ENCODE assay signal across 13 cellular contexts in genomic region chr1:214553142-214553710, GRCh38. TPM values are rescaled to one million over a fixed set of nuclear protein-coding genes. Genes with fewer than 3 reads are reported as not detected.
A peak's percentile ranks its signal among the peaks of the same experiment; 100 is the strongest.
DNase-seq lines count a peak whose midpoint lies in the region; ATAC-seq, FAIRE-seq and TF ChIP-seq lines count a peak whose summit lies in the region.
"Had no signal": no experiment of that assay in that cellular context is flagged by ENCODE, and none has a peak within 500 bp of the region (broad histone marks: within the 10 kb centered on the region; RNA-seq: fewer than 3 reads in every experiment).

No MANE protein-coding gene starts in this region.

- peaks cover 5% of the 10 kb centered on the region for H3K4me1 ChIP-seq in H9 (ENCODE audit: insufficient read depth, low read length)
- H3K4me1 ChIP-seq in keratinocyte (ENCODE audit: control insufficient read depth, extremely low read depth, insufficient read depth, low read length): peaks cover 20% of the 10 kb centered on the region
- peaks cover 0 to 44% (median 16%) of the 10 kb centered on the region in 6 donors for H3K4me1 ChIP-seq in spleen
- H3K4me1 ChIP-seq in thyroid gland: peaks cover 27 to 28% of the 10 kb centered on the region in 2 donors

- H3K4me3 ChIP-seq in keratinocyte (ENCODE audit: control insufficient read depth in 2 of 3, extremely low read depth in 1 of 3, insufficient read depth in 2 of 3, low read depth in 1 of 3, low read length in 3 of 3) (no peak overlapping the region), spleen (no peak overlapping the region), thyroid gland (replicated peaks in 1 of 3) (no peak overlapping the region)

- no peak overlapping the region for H4K5ac ChIP-seq in H9 (ENCODE audit: insufficient read length, low read depth, low read length)

- intact Hi-C loops in activated T-helper 1 cell treated with anti-CD3 and anti-CD28 coated beads, Interleukin-12 subunit alpha, Interleukin-12 subunit beta, Interleukin-2, Interleukin-4 antibody, amounts not matched to agents 30 ng/mL and 10 ng/mL and 1 ng/mL, durations not matched to agents 14 hours and 24 hours and 36 hours (cut with micrococcal nuclease): loop anchor here (5.0 kb wide), 1 partner anchor 106 kb away; no protein-coding TSS in a partner anchor
- intact Hi-C loops in spleen (cut with DNase I; ENCODE audit: low total_unique reads): no loop called here
- intact Hi-C loops in thyroid gland (cut with DNase I): no loop called here

- H3K9me3 Mint-ChIP-seq in H9: no peaks in the 10 kb centered on the region; a peak in 2 of 5 replicates
- H3K9me3 Mint-ChIP-seq in activated T-helper 1 cell treated with anti-CD3 and anti-CD28 coated beads, Interleukin-12 subunit alpha, Interleukin-12 subunit beta, Interleukin-2, Interleukin-4 antibody, amounts not matched to agents 30 ng/mL and 10 ng/mL and 1 ng/mL, durations not matched to agents 14 hours and 24 hours and 36 hours: no peaks in the 10 kb centered on the region

- H3K18ac ChIP-seq in H9 (ENCODE audit: insufficient read length, low read depth, low read length): peak overlapping the region; percentile 64

- H3K4me1 Mint-ChIP-seq in H9: peaks cover 37% of the 10 kb centered on the region in 2 experiments
- H3K4me1 Mint-ChIP-seq in activated T-helper 1 cell treated with anti-CD3 and anti-CD28 coated beads, Interleukin-12 subunit alpha, Interleukin-12 subunit beta, Interleukin-2, Interleukin-4 antibody, amounts not matched to agents 30 ng/mL and 10 ng/mL and 1 ng/mL, durations not matched to agents 14 hours and 24 hours and 36 hours (ENCODE audit: low read depth): peaks cover 9% of the 10 kb centered on the region

- no peak overlapping the region for H3K56ac ChIP-seq in H9 (ENCODE audit: insufficient read length, low read depth, low read length)

- H3K27me3 ChIP-seq in H9 (ENCODE audit: insufficient read depth, low read length) (no peaks in the 10 kb centered on the region), keratinocyte (ENCODE audit: control insufficient read depth, extremely low read depth, insufficient read depth, low read length) (no peaks in the 10 kb centered on the region), spleen (replicated peaks in 1 of 7) (peaks cover 0 to 54% (median 15%) of the 10 kb centered on the region in 7 donors), thyroid gland (no peaks in the 10 kb centered on the region)

- TF ChIP-seq POLR2A in spleen (IDR thresholded peaks at IDR 0.05) (no peak), thyroid gland (IDR thresholded peaks at IDR 0.05) (no peak)

- no peak overlapping the region for H3K4ac ChIP-seq in H9 (ENCODE audit: low read depth, low read length)

- dilution Hi-C loops in keratinocyte (cut with MboI; ENCODE audit: extremely low pct_ligation_motif_present, low sequenced_read_pairs): no loop called here

- peak overlapping the region; percentile 99 for H3K27ac ChIP-seq in H9 (ENCODE audit: insufficient read length, low read depth, low read length)
- no peak overlapping the region for H3K27ac ChIP-seq in keratinocyte (ENCODE audit: control insufficient read depth, insufficient read depth, low read length)
- H3K27ac ChIP-seq in spleen: peak overlapping the region in 6 of 8 donors; percentile 89 to 96 (median 92)
- H3K27ac ChIP-seq in thyroid gland: peak overlapping the region in 1 of 3 donors; percentile 100
- H3K27ac ChIP-seq: neutrophil, WERI-Rb-1 had no signal

- WGBS in H9 (ENCODE audit: extremely low coverage, insufficient read length, low lambda C conversion rate): no CpG with 5 or more reads among the region's 5 CpGs
- WGBS in spleen, 5 donors: 84 to 92% (median 88%) methylated on average over 5 of the region's 5 CpGs
- WGBS in thyroid gland, 2 donors: 85 to 88% methylated on average over 5 of the region's 5 CpGs

- H3K23me2 ChIP-seq in H9 (ENCODE audit: insufficient read length, low read depth, low read length, poor library complexity, severe bottlenecking): peaks cover 27% of the 10 kb centered on the region

- H3K9ac ChIP-seq in H9 (ENCODE audit: extremely low read depth, insufficient read length, low read length) (peak overlapping the region; percentile 26), keratinocyte (ENCODE audit: control insufficient read depth, extremely low read depth, insufficient read depth, low read length) (no peak overlapping the region)

- no peak overlapping the region for H2BK120ac ChIP-seq in H9 (ENCODE audit: low read depth, low read length, poor library complexity, severe bottlenecking)

- no peak overlapping the region for H2BK5ac ChIP-seq in H9 (ENCODE audit: insufficient read length, low read length)

- FAIRE-seq in keratinocyte (lab: Jason Lieb, UNC): peak; percentile 9
- FAIRE-seq: GM12891, H54 had no signal

- no peak overlapping the region for H3K14ac ChIP-seq in H9 (ENCODE audit: insufficient read depth, low read length)

- peak overlapping the region; percentile 60 to 92; a peak in 3 of 5 replicates for H3K4me3 Mint-ChIP-seq in H9
- H3K4me3 Mint-ChIP-seq in activated T-helper 1 cell treated with anti-CD3 and anti-CD28 coated beads, Interleukin-12 subunit alpha, Interleukin-12 subunit beta, Interleukin-2, Interleukin-4 antibody, amounts not matched to agents 30 ng/mL and 10 ng/mL and 1 ng/mL, durations not matched to agents 14 hours and 24 hours and 36 hours: peak overlapping the region; percentile 63

- no peak overlapping the region for H3K23ac ChIP-seq in H9 (ENCODE audit: insufficient read length, low read depth, low read length)

- no peak overlapping the region for H2BK12ac ChIP-seq in H9 (ENCODE audit: insufficient read length, low read depth, low read length)

- no peaks in the 10 kb centered on the region for H3K27me3 Mint-ChIP-seq in H9 (ENCODE audit: low read depth)
- H3K27me3 Mint-ChIP-seq in activated T-helper 1 cell treated with anti-CD3 and anti-CD28 coated beads, Interleukin-12 subunit alpha, Interleukin-12 subunit beta, Interleukin-2, Interleukin-4 antibody, amounts not matched to agents 30 ng/mL and 10 ng/mL and 1 ng/mL, durations not matched to agents 14 hours and 24 hours and 36 hours (ENCODE audit: insufficient read depth): peaks cover 52% of the 10 kb centered on the region

- TF ChIP-seq CTCF in H9 (conservative IDR thresholded peaks at IDR 0.05): no peak
- TF ChIP-seq CTCF in keratinocyte (optimal IDR thresholded peaks at IDR 0.05 in 1 of 3, IDR thresholded peaks at IDR 0.05 in 1 of 3, conservative IDR thresholded peaks at IDR 0.05 in 1 of 3; ENCODE audit: extremely low read depth in 1 of 3, insufficient read depth in 2 of 3, low read length in 3 of 3): no peak
- no peak for TF ChIP-seq CTCF in spleen (IDR thresholded peaks at IDR 0.05 in 8 of 11, conservative IDR thresholded peaks at IDR 0.05 in 3 of 11)
- TF ChIP-seq CTCF in thyroid gland (IDR thresholded peaks at IDR 0.05): no peak

- no peaks in the 10 kb centered on the region for H3K9me3 ChIP-seq in H9 (ENCODE audit: control insufficient read depth, low read depth, low read length)
- no peaks in the 10 kb centered on the region for H3K9me3 ChIP-seq in keratinocyte (ENCODE audit: control insufficient read depth, low read depth, low read length)
- no peaks in the 10 kb centered on the region for H3K9me3 ChIP-seq in spleen
- H3K9me3 ChIP-seq in thyroid gland: no peaks in the 10 kb centered on the region
- H3K9me3 ChIP-seq: neutrophil had no signal

- H4K8ac ChIP-seq in H9 (replicated peaks; ENCODE audit: insufficient read length, low read depth, low read length): no peak overlapping the region

- H4K91ac ChIP-seq in H9 (ENCODE audit: insufficient read length, low read depth, low read length): no peak overlapping the region

- H3K36me3 ChIP-seq in keratinocyte (ENCODE audit: control insufficient read depth in 2 of 2, extremely low read depth in 1 of 2, insufficient read depth in 2 of 2, low read length in 2 of 2) (no peaks in the 10 kb centered on the region), spleen (no peaks in the 10 kb centered on the region), thyroid gland (no peaks in the 10 kb centered on the region)
- H3K36me3 ChIP-seq: neutrophil, WERI-Rb-1 had no signal

- no peak for ATAC-seq in GM21381 (IDR thresholded peaks at IDR 0.05; ENCODE audit: unreplicated experiment)

- no peaks in the 10 kb centered on the region for H3K36me3 Mint-ChIP-seq in H9 (ENCODE audit: insufficient read depth in 1 of 3, low read depth in 3 of 3)
- no peaks in the 10 kb centered on the region for H3K36me3 Mint-ChIP-seq in activated T-helper 1 cell treated with anti-CD3 and anti-CD28 coated beads, Interleukin-12 subunit alpha, Interleukin-12 subunit beta, Interleukin-2, Interleukin-4 antibody, amounts not matched to agents 30 ng/mL and 10 ng/mL and 1 ng/mL, durations not matched to agents 14 hours and 24 hours and 36 hours (ENCODE audit: low read depth)

- no peak overlapping the region for H2AFZ ChIP-seq in H9 (ENCODE audit: low read length)
- H2AFZ ChIP-seq in keratinocyte (ENCODE audit: control insufficient read depth, low read length): no peak overlapping the region

- peak overlapping the region; percentile 2 to 33 (median 31); a peak in 5 of 7 replicates for H3K27ac Mint-ChIP-seq in H9
- no peak overlapping the region for H3K27ac Mint-ChIP-seq in activated T-helper 1 cell treated with anti-CD3 and anti-CD28 coated beads, Interleukin-12 subunit alpha, Interleukin-12 subunit beta, Interleukin-2, Interleukin-4 antibody, amounts not matched to agents 30 ng/mL and 10 ng/mL and 1 ng/mL, durations not matched to agents 14 hours and 24 hours and 36 hours

- H3T11ph ChIP-seq in H9 (ENCODE audit: low read length): no peak overlapping the region

- no peaks in the 10 kb centered on the region for H3K79me1 ChIP-seq in H9 (ENCODE audit: insufficient read depth, low read depth, low read length, poor library complexity, severe bottlenecking)

- H2AK5ac ChIP-seq in H9 (ENCODE audit: insufficient read length, low read length): no peak overlapping the region

- H3K4me2 ChIP-seq in H9 (ENCODE audit: insufficient read depth, insufficient read length, low read length) (no peak overlapping the region), keratinocyte (ENCODE audit: control insufficient read depth, extremely low read depth, insufficient read depth, low read depth, low read length) (no peak overlapping the region)

- H3K9me1 ChIP-seq in keratinocyte (ENCODE audit: control insufficient read depth, extremely low read depth, insufficient read depth, low read length): no peaks in the 10 kb centered on the region

- H2BK15ac ChIP-seq in H9 (ENCODE audit: low read depth, low read length): no peak overlapping the region

- H3K79me2 ChIP-seq in H9 (ENCODE audit: insufficient read depth, low read length) (peaks cover 20% of the 10 kb centered on the region; the same call in 1 of the 2 replicates), keratinocyte (ENCODE audit: control insufficient read depth, insufficient read depth, low read length) (peaks cover 32% of the 10 kb centered on the region)

- H4K20me1 ChIP-seq in H9 (ENCODE audit: control insufficient read depth, insufficient read depth, insufficient read length) (no peaks in the 10 kb centered on the region), keratinocyte (ENCODE audit: control insufficient read depth, extremely low read depth, insufficient read depth, low read length) (peaks cover 3% of the 10 kb centered on the region)

- DNase-seq in H9: no peak
- DNase-seq in activated T-helper 1 cell treated with anti-CD3 and anti-CD28 coated beads, Interleukin-12 subunit alpha, Interleukin-12 subunit beta, Interleukin-2, Interleukin-4 antibody, amounts not matched to agents 30 ng/mL and 10 ng/mL and 1 ng/mL, durations not matched to agents 14 hours and 24 hours and 36 hours (ENCODE audit: low spot score): no peak
- no peak for DNase-seq in keratinocyte (ENCODE audit: low read depth, low spot score)
- no peak for DNase-seq in spleen
- no peak for DNase-seq in HT-29 (ENCODE audit: low spot score)
- no peak for DNase-seq in activated CD4-positive, CD25-positive, alpha-beta regulatory T cell (lab: John Stamatoyannopoulos, UW)
- DNase-seq in thyroid gland: no peak
- DNase-seq: NCI-H187 treated with DMSO at 0.1 percent for 48 hours, WERI-Rb-1 had no signal

- no peak overlapping the region for H2BK20ac ChIP-seq in H9 (ENCODE audit: low read depth, low read length, poor library complexity, severe bottlenecking)

RNA-seq across cellular contexts. Expression of gene PTPN14, which starts 1.8 kb away (rescaled TPM):
- total RNA-seq in H9 (2021) (76.4 and 79.0 TPM in 2 replicates), spleen (10 to 100 TPM; 12.6 to 28.5 (median 21.6) TPM), thyroid gland (10 to 100 TPM; 28.1 to 33.4 (median 31.8) TPM)
- 20.6 and 23.1 TPM in 2 replicates for total RNA-seq in activated T-helper 1 cell treated with anti-CD3 and anti-CD28 coated beads, Interleukin-12 subunit alpha, Interleukin-12 subunit beta, Interleukin-2, Interleukin-4 antibody, amounts not matched to agents 30 ng/mL and 10 ng/mL and 1 ng/mL, durations not matched to agents 14 hours and 24 hours and 36 hours
- polyA plus RNA-seq in keratinocyte (28.0 to 59.9 TPM (median 29.9 TPM) in 3 replicates), spleen (1 to 10 TPM in 2 of 3 donors, under 1 TPM in 1; 0.83 to 4.0 (median 1.2) TPM)
- polyA plus RNA-seq in keratinocyte (2011; ENCODE audit: low read depth): 16.1 TPM
- 22.9 and 31.8 TPM in 2 replicates for polyA plus RNA-seq in keratinocyte (2011; cell fraction: cytosol; rRNA removed)
- polyA plus RNA-seq in keratinocyte (2011; cell fraction: nucleus; rRNA removed): 67.8 and 76.2 TPM in 2 replicates
- 23.6 and 44.7 TPM in 2 replicates for polyA plus RNA-seq in keratinocyte (2012; ENCODE audit: low replicate concordance)
- polyA minus RNA-seq in keratinocyte: 115 to 156 TPM (median 131 TPM) in 3 replicates
- 92.3 TPM for polyA minus RNA-seq in keratinocyte (2011; cell fraction: cytosol; rRNA and poly(A)+ RNA removed)
- 167 and 251 TPM in 2 replicates for polyA minus RNA-seq in keratinocyte (2011; cell fraction: nucleus; rRNA and poly(A)+ RNA removed)
- total RNA-seq in HT-29 (2014; rRNA removed; shearing (Covaris generic)): 5.9 and 11.0 TPM in 2 replicates

RNA-seq across cellular contexts. Expression of gene CENPF, which starts 49.8 kb away (rescaled TPM):
- 104 and 113 TPM in 2 replicates for total RNA-seq in H9 (2021)
- 51.7 and 52.3 TPM in 2 replicates for total RNA-seq in activated T-helper 1 cell treated with anti-CD3 and anti-CD28 coated beads, Interleukin-12 subunit alpha, Interleukin-12 subunit beta, Interleukin-2, Interleukin-4 antibody, amounts not matched to agents 30 ng/mL and 10 ng/mL and 1 ng/mL, durations not matched to agents 14 hours and 24 hours and 36 hours
- polyA plus RNA-seq in keratinocyte: 1.4 to 14.4 TPM (median 13.7 TPM) in 3 replicates
- 1.6 TPM for polyA plus RNA-seq in keratinocyte (2011; ENCODE audit: low read depth)
- 2.3 and 3.1 TPM in 2 replicates for polyA plus RNA-seq in keratinocyte (2011; cell fraction: cytosol; rRNA removed)
- 6.1 and 8.8 TPM in 2 replicates for polyA plus RNA-seq in keratinocyte (2011; cell fraction: nucleus; rRNA removed)
- polyA plus RNA-seq in keratinocyte (2012; ENCODE audit: low replicate concordance): 0.62 and 18.4 TPM in 2 replicates
- 0.99 to 10.7 TPM (median 1.1 TPM) in 3 replicates for polyA minus RNA-seq in keratinocyte
- polyA minus RNA-seq in keratinocyte (2011; cell fraction: cytosol; rRNA and poly(A)+ RNA removed): 1.7 TPM
- polyA minus RNA-seq in keratinocyte (2011; cell fraction: nucleus; rRNA and poly(A)+ RNA removed): 2.4 and 5.7 TPM in 2 replicates
- total RNA-seq in spleen: 10 to 100 TPM in 2 of 7 donors, 1 to 10 TPM in 5; 2.8 to 12.8 (median 6.5) TPM
- 1 to 10 TPM; 1.2 to 7.5 (median 1.3) TPM for polyA plus RNA-seq in spleen
- total RNA-seq in HT-29 (2014; rRNA removed; shearing (Covaris generic)): 25.6 and 33.1 TPM in 2 replicates
- 1 to 10 TPM in 1 of 4 donors, under 1 TPM in 3; 0.27 to 1.0 (median 0.55) TPM for total RNA-seq in thyroid gland
